Comparison of ENCODE assay signal across 21 cellular contexts in genomic region chr1:112841825-112842224, GRCh38.
DNase-seq lines count a peak whose midpoint lies in the region; ATAC-seq and TF ChIP-seq lines count a peak whose summit lies in the region.
"Had no signal": no experiment of that assay in that cellular context is flagged by ENCODE, and none has a peak within 500 bp of the region (broad histone marks: within the 10 kb centered on the region; RNA-seq: fewer than 3 reads in every experiment).

No MANE protein-coding gene starts in this region.

- H3K27me3 ChIP-seq in right atrium auricular region (no peaks in the 10 kb centered on the region), left lung (peaks cover 0 to 9% of the 10 kb centered on the region in 2 donors), neural progenitor cell (no peaks in the 10 kb centered on the region)
- H3K27me3 ChIP-seq: tibial artery had no signal

- peaks cover 13% of the 10 kb centered on the region for H3K4me1 Mint-ChIP-seq in neural progenitor cell

- H3K4me3 ChIP-seq in right atrium auricular region (no peak overlapping the region), left lung (no peak overlapping the region), neural progenitor cell (no peak overlapping the region)
- H3K4me3 ChIP-seq: tibial artery had no signal

- no peaks in the 10 kb centered on the region for H3K9me3 Mint-ChIP-seq in neural progenitor cell
- H3K9me3 Mint-ChIP-seq: activated naive CD4-positive, alpha-beta T cell treated with anti-CD3 and anti-CD28 coated beads, Interleukin-2, amount 10 ng/mL, durations not matched to agents 7 days and 5 days had no signal

- H3K4me2 ChIP-seq in neural progenitor cell, result no peak overlapping the region

- no peaks in the 10 kb centered on the region for H3K36me3 Mint-ChIP-seq in neural progenitor cell

- intact Hi-C loops in Right ventricle myocardium superior (cut with DNase I), result no loop called here
- intact Hi-C loops in left lung (cut with DNase I), result no loop called here

- H3K36me3 ChIP-seq in right atrium auricular region (no peaks in the 10 kb centered on the region), left lung (no peaks in the 10 kb centered on the region), neural progenitor cell (no peaks in the 10 kb centered on the region)
- H3K36me3 ChIP-seq: tibial artery had no signal

- no peak overlapping the region for H3K4me3 Mint-ChIP-seq in neural progenitor cell
- H3K4me3 Mint-ChIP-seq: activated naive CD4-positive, alpha-beta T cell treated with anti-CD3 and anti-CD28 coated beads, Interleukin-2, amount 10 ng/mL, durations not matched to agents 7 days and 5 days had no signal

- TF ChIP-seq CTCF in right atrium auricular region (IDR thresholded peaks at IDR 0.05) (no peak), left lung (IDR thresholded peaks at IDR 0.05) (no peak), neural progenitor cell (IDR thresholded peaks at IDR 0.05) (no peak)

- H3K4me1 ChIP-seq in right atrium auricular region (no peaks in the 10 kb centered on the region), left lung (peaks cover 0 to 13% of the 10 kb centered on the region in 2 donors), neural progenitor cell (peaks cover 13% of the 10 kb centered on the region)
- H3K4me1 ChIP-seq: tibial artery had no signal

- H3K9me3 ChIP-seq in right atrium auricular region, result no peaks in the 10 kb centered on the region
- H3K9me3 ChIP-seq in left lung, result no peaks in the 10 kb centered on the region
- no peaks in the 10 kb centered on the region for H3K9me3 ChIP-seq in neural progenitor cell (ENCODE audit: low read depth)
- H3K9me3 ChIP-seq: tibial artery had no signal

- peak; percentile 53 for ATAC-seq in Right ventricle myocardium superior (ENCODE audit: poor library complexity)
- ATAC-seq in left lung, result peak; percentile 57
- ATAC-seq in GM21447 (IDR thresholded peaks at IDR 0.05; ENCODE audit: unreplicated experiment), result no peak
- ATAC-seq: T-helper 17 cell had no signal

- peaks cover 9% of the 10 kb centered on the region for H3K27me3 Mint-ChIP-seq in neural progenitor cell (ENCODE audit: insufficient read depth, low read depth)

- H3K27ac Mint-ChIP-seq in neural progenitor cell, result no peak overlapping the region
- H3K27ac Mint-ChIP-seq: T-helper 17 cell had no signal

- peaks cover 17% of the 10 kb centered on the region for H3F3A ChIP-seq in neural progenitor cell (ENCODE audit: low read depth)

- H4K20me1 ChIP-seq in neural progenitor cell (ENCODE audit: low read depth), result no peaks in the 10 kb centered on the region

- H3K9ac ChIP-seq in neural progenitor cell, result no peak overlapping the region

- no peak overlapping the region for H3K27ac ChIP-seq in right atrium auricular region
- H3K27ac ChIP-seq in left lung, result no peak overlapping the region
- H3K27ac ChIP-seq in neural progenitor cell, result no peak overlapping the region
- H3K27ac ChIP-seq: HL-60, tibial artery had no signal

- H3K79me2 ChIP-seq in neural progenitor cell (ENCODE audit: low read depth), result no peaks in the 10 kb centered on the region

- no peak overlapping the region for H2AFZ ChIP-seq in neural progenitor cell (replicated peaks)

- DNase-seq in Right ventricle myocardium superior, result no peak
- no peak for DNase-seq in right atrium auricular region (ENCODE audit: low spot score)
- DNase-seq in SIG-M5 (lab: John Stamatoyannopoulos, UW), result peak; percentile 65
- DNase-seq in left lung, result no peak
- DNase-seq in RPMI8226, result no peak
- no peak for DNase-seq in neural progenitor cell (ENCODE audit: low spot score)
- no peak for DNase-seq in DMS 273 (lab: John Stamatoyannopoulos, UW; ENCODE audit: unreplicated experiment)
- DNase-seq: activated CD8-positive, alpha-beta memory T cell treated with anti-CD3 and anti-CD28 coated beads for 24 hours; activated naive CD4-positive, alpha-beta T cell treated with anti-CD3 and anti-CD28 coated beads, Interleukin-2, amount 10 ng/mL, durations not matched to agents 7 days and 5 days; activated T-cell treated with anti-CD3 and anti-CD28 coated beads, Interleukin-2, amount 50 U/mL, for 48 hours; aorta; cerebellar nuclear complex; DMS 273 treated with DMSO at 0.1 percent for 48 hours; GF-D8; IMR-90; SHP77; stimulated activated naive CD4-positive, alpha-beta T cell treated with Interleukin-2 at 50 U/mL for 16 hours; T-helper 17 cell; tibial artery had no signal
